In the genomic region with DNA sequence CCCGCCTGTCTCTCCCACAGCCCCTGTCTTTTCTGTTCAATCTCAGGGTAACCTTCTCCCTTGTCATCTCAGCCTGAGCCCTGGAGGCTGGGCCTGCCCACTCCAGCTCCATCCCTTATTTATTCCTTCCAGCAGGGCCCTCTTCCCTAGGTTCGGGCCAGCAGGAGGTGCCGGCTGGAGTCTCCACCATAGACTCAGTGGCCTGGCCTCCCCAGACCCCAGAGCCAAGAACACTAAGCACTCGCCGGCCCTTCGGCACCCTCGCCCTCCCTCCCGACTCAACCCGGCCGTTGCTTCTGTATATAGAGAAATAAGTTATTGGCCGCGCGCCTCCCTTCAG, we compare ENCODE assay signal across 8 cellular contexts. TPM values are rescaled to one million over a fixed set of nuclear protein-coding genes. Genes with fewer than 3 reads are reported as not detected.
DNase-seq lines count a peak whose midpoint lies in the region; ATAC-seq and TF ChIP-seq lines count a peak whose summit lies in the region.

No MANE protein-coding gene starts in this region.

- TF ChIP-seq POLR2A in stomach (IDR thresholded peaks at IDR 0.05) = no peak

- peak overlapping the region; percentile 94 to 99 for H3K27ac ChIP-seq in ascending aorta
- peak overlapping the region; percentile 90 to 98 (median 98) for H3K27ac ChIP-seq in stomach

- no peak for TF ChIP-seq EP300 in stomach (IDR thresholded peaks at IDR 0.05)

- H3K9me3 ChIP-seq in ascending aorta (no peaks in the 10 kb centered on the region), stomach (no peaks in the 10 kb centered on the region)

- 12 to 28% (median 16%) methylated on average over 11 to 13 of the region's 13 CpGs for WGBS in stomach, 5 donors

- DNase-seq in HuH-7 (ENCODE audit: low spot score) (peak; percentile 86), ascending aorta (ENCODE audit: low spot score in 2 of 2) (no peak), iPS-NIHi11 (ENCODE audit: low spot score) (peak; percentile 34), stomach (no peak), CD1c-positive myeloid dendritic cell (ENCODE audit: extremely low spot score) (no peak), hepatic stellate cell (ENCODE audit: low spot score) (no peak)
- no peak for DNase-seq in activated CD4-positive, CD25-positive, alpha-beta regulatory T cell treated with anti-CD3 and anti-CD28 coated beads, Interleukin-2, amount 50 U/mL, for 72 hours

- TF ChIP-seq CTCF in ascending aorta (IDR thresholded peaks at IDR 0.05) = no peak
- TF ChIP-seq CTCF in stomach (IDR thresholded peaks at IDR 0.05) = no peak

- H3K4me3 ChIP-seq in ascending aorta (peak overlapping the region; percentile 63 to 84), stomach (peak overlapping the region; percentile 72 to 81 (median 78))

- H3K36me3 ChIP-seq in ascending aorta (peaks cover 33 to 39% of the 10 kb centered on the region in 2 donors), stomach (peaks cover 22 to 58% (median 54%) of the 10 kb centered on the region in 4 donors)

- no peak for ATAC-seq in HG02610 (IDR thresholded peaks at IDR 0.05; ENCODE audit: unreplicated experiment)

- H3K4me1 ChIP-seq in ascending aorta (peaks cover 0 to 24% of the 10 kb centered on the region in 2 donors), stomach (peaks cover 16 to 51% (median 45%) of the 10 kb centered on the region in 4 donors)

- intact Hi-C loops in ascending aorta (cut with DNase I) (loop anchor here (2.0 to 10.0 kb wide), 3 partner anchors 195 to 604 kb away; a partner anchor contains a TSS), stomach (cut with DNase I; ENCODE audit: low total_unique reads) (no loop called here)

- H3K27me3 ChIP-seq in ascending aorta = no peaks in the 10 kb centered on the region
- no peaks in the 10 kb centered on the region for H3K27me3 ChIP-seq in stomach

RNA-seq across cellular contexts. Expression of a gene that starts 1.4 kb away (rescaled TPM):
- total RNA-seq in ascending aorta = 171 TPM
- 10 to 100 TPM; 19.3 to 93.6 (median 36.7) TPM for total RNA-seq in stomach
- 100 to 1,000 TPM in 2 of 3 donors, 10 to 100 TPM in 1; 98.0 to 170 (median 168) TPM for polyA plus RNA-seq in stomach

RNA-seq across cellular contexts. Expression of a gene that starts 9.5 kb away (rescaled TPM):
- 29.9 TPM for total RNA-seq in ascending aorta
- 10 to 100 TPM in 3 of 5 donors, 1 to 10 TPM in 2; 2.9 to 94.2 (median 12.6) TPM for total RNA-seq in stomach
- polyA plus RNA-seq in stomach = 10 to 100 TPM in 2 of 3 donors, 1 to 10 TPM in 1; 7.5 to 19.5 (median 10.7) TPM

RNA-seq across cellular contexts. Expression of a gene that starts 11.0 kb away (rescaled TPM):
- total RNA-seq in ascending aorta (not detected), stomach (not detected)
- 1 to 10 TPM in 1 of 3 donors, under 1 TPM in 2; 0.50 to 1.5 (median 0.80) TPM for polyA plus RNA-seq in stomach

RNA-seq across cellular contexts. Expression of a gene that starts 21.9 kb away (rescaled TPM):
- total RNA-seq in ascending aorta (161 TPM), stomach (100 to 1,000 TPM in 1 of 5 donors, 10 to 100 TPM in 4; 11.6 to 122 (median 41.9) TPM)
- polyA plus RNA-seq in stomach = 10 to 100 TPM; 67.1 to 88.1 (median 87.7) TPM

RNA-seq across cellular contexts. Expression of a gene that starts 24.7 kb away (rescaled TPM):
- total RNA-seq in ascending aorta (3.6 TPM), stomach (10 to 100 TPM in 2 of 5 donors, 1 to 10 TPM in 1, not detected in 2; 2.8 to 19.6 (median 18.3) TPM)
- 1 to 10 TPM in 2 of 3 donors, under 1 TPM in 1; 0.46 to 2.8 (median 2.4) TPM for polyA plus RNA-seq in stomach

Comparison
In these comparisons a context has a peak if more than half of its experiments do, and no peak if none do; other contexts are left out.
1. DNase-seq: peak in HuH-7 (single experiment) and iPS-NIHi11 (single experiment); none in ascending aorta (0 of 2), stomach (single experiment), CD1c-positive myeloid dendritic cell (single experiment), activated CD4-positive, CD25-positive, alpha-beta regulatory T cell treated with anti-CD3 and anti-CD28 coated beads, Interleukin-2, amount 50 U/mL, for 72 hours (single experiment) and hepatic stellate cell (single experiment).